In genomic region chr12:104058796-104059195, GRCh38 we compare ENCODE assay signal across 24 cellular contexts. TPM values are rescaled to one million over a fixed set of nuclear protein-coding genes. Genes with fewer than 3 reads are reported as not detected.
"Had no signal": no experiment of that assay in that cellular context is flagged by ENCODE, and none has a peak within 500 bp of the region (broad histone marks: within the 10 kb centered on the region; RNA-seq: fewer than 3 reads in every experiment).

No MANE protein-coding gene starts in this region.

- H3K4me3 ChIP-seq: cardiac muscle cell, esophagus muscularis mucosa, gastroesophageal sphincter, thyroid gland had no signal

- H3K36me3 ChIP-seq: cardiac muscle cell, esophagus muscularis mucosa, gastroesophageal sphincter, thyroid gland had no signal

- H3K9me3 ChIP-seq: esophagus muscularis mucosa, gastroesophageal sphincter, thyroid gland had no signal

- H3K9ac ChIP-seq: parathyroid adenoma had no signal

- H2AFZ ChIP-seq: parathyroid adenoma had no signal

- H3K79me2 ChIP-seq: parathyroid adenoma had no signal

- DNase-seq: activated CD4-positive, alpha-beta memory T cell treated with anti-CD3 and anti-CD28 coated beads for 36 hours; activated CD4-positive, alpha-beta T cell treated with anti-CD3 and anti-CD28 coated beads for 48 hours; activated effector memory CD4-positive, alpha-beta T cell treated with Interleukin-2 at 50 U/mL for 16 hours; activated naive CD4-positive, alpha-beta T cell treated with anti-CD3 and anti-CD28 coated beads for 36 hours; activated naive CD8-positive, alpha-beta T cell treated with anti-CD3 and anti-CD28 coated beads, Interleukin-2, amount 10 ng/mL, durations not matched to agents 7 days and 5 days; activated T-cell treated with anti-CD3 and anti-CD28 coated beads, Interleukin-2, amount 50 U/mL, for 72 hours; amygdala; effector CD8-positive, alpha-beta T cell; head of caudate nucleus; hypothalamus; left colon; mesenchymal stem cell; right cardiac atrium; stimulated activated CD4-positive, alpha-beta T cell treated with anti-CD3 and anti-CD28 coated beads, Interleukin-12 subunit alpha, Interleukin-12 subunit beta, amount 100 ng/mL, for 4 hours; stimulated activated CD4-positive, alpha-beta T cell treated with anti-CD3 and anti-CD28 coated beads, Interleukin-4, amount 100 ng/mL, for 4 hours; substantia nigra; T-helper 17 cell; thyroid gland had no signal

- H3K27me3 ChIP-seq: cardiac muscle cell, esophagus muscularis mucosa, gastroesophageal sphincter, thyroid gland had no signal

- FAIRE-seq: islet of Langerhans had no signal

- H3K27ac ChIP-seq: cardiac muscle cell, esophagus muscularis mucosa, gastroesophageal sphincter, parathyroid adenoma, thyroid gland had no signal

- ATAC-seq: activated T-cell treated with anti-CD3 and anti-CD28 coated beads, Interleukin-2, amount 50 U/mL, for 72 hours; gastroesophageal sphincter; left colon; right cardiac atrium; T-helper 17 cell had no signal

RNA-seq across cellular contexts. Expression of gene GLT8D2, which starts 8.8 kb away (rescaled TPM):
- total RNA-seq: activated CD4-positive, alpha-beta memory T cell treated with anti-CD3 and anti-CD28 coated beads for 36 hours; activated naive CD4-positive, alpha-beta T cell treated with anti-CD3 and anti-CD28 coated beads for 36 hours; activated naive CD8-positive, alpha-beta T cell treated with anti-CD3 and anti-CD28 coated beads, Interleukin-2, amount 10 ng/mL, durations not matched to agents 7 days and 5 days; mononuclear cell; T-helper 17 cell had no signal
